35 cellular contexts compared by ENCODE assay signal in genomic region chr9:119859128-119859527, GRCh38.
DNase-seq lines count a peak whose midpoint lies in the region; ATAC-seq and TF ChIP-seq lines count a peak whose summit lies in the region.
"Had no signal": no experiment of that assay in that cellular context is flagged by ENCODE, and none has a peak within 500 bp of the region (broad histone marks: within the 10 kb centered on the region; RNA-seq: fewer than 3 reads in every experiment).

No MANE protein-coding gene starts in this region.

- H3K9me3 Mint-ChIP-seq in mesothelial cell of epicardium (peaks cover 12% of the 10 kb centered on the region), osteocyte (ENCODE audit: unreplicated experiment) (no peaks in the 10 kb centered on the region)
- H3K9me3 Mint-ChIP-seq: CD4-positive, alpha-beta T cell; CD8-positive, alpha-beta T cell had no signal

- H3K4me1 ChIP-seq in right cardiac atrium (ENCODE audit: control insufficient read depth, insufficient read depth, low read length) = no peaks in the 10 kb centered on the region
- H3K4me1 ChIP-seq: A549, BE2C, Caco-2 had no signal

- no peaks in the 10 kb centered on the region for H3K9me3 ChIP-seq in right cardiac atrium (ENCODE audit: control insufficient read depth, low read length)
- H3K9me3 ChIP-seq: A549, BE2C, BLaER1, Caco-2 had no signal

- H3K4me3 ChIP-seq in right cardiac atrium (ENCODE audit: low read length) = no peak overlapping the region
- H3K4me3 ChIP-seq: A549; BLaER1; BLaER1 treated with 17β-estradiol and CSF1 and Interleukin-3, amounts not matched to agents 10 nM and 100 nM had no signal

- TF ChIP-seq CTCF in mesothelial cell of epicardium (IDR thresholded peaks at IDR 0.05; ENCODE audit: unreplicated experiment) (no peak), osteocyte (IDR thresholded peaks at IDR 0.05) (no peak)

- intact Hi-C loops in left ventricle myocardium superior (cut with micrococcal nuclease) = no loop called here
- intact Hi-C loops in Right ventricle myocardium inferior (cut with DNase I) = no loop called here
- intact Hi-C loops in right cardiac atrium (cut with DNase I) = no loop called here
- intact Hi-C loops in Right ventricle myocardium superior (cut with DNase I) = no loop called here

- DNase-seq in left ventricle myocardium superior = no peak
- DNase-seq in Right ventricle myocardium inferior (ENCODE audit: missing footprints) = no peak
- peak in 1 of 3 donors; percentile 47 for DNase-seq in right cardiac atrium
- DNase-seq in Right ventricle myocardium superior = no peak
- no peak for DNase-seq in mesothelial cell of epicardium (ENCODE audit: low spot score in 2 of 2, unreplicated experiment in 2 of 2)
- DNase-seq in osteocyte (ENCODE audit: extremely low spot score, unreplicated experiment) = peak; percentile 23
- DNase-seq in activated effector memory CD4-positive, alpha-beta T cell treated with Interleukin-2 at 50 U/mL for 16 hours = no peak
- DNase-seq in NCI-H1930 (lab: John Stamatoyannopoulos, UW) = no peak
- DNase-seq: 8988T; ACHN; AML-193; BE2C; C1 segment of cervical spinal cord; Caco-2; Calu3; CD4-positive, alpha-beta memory T cell; CD4-positive, alpha-beta T cell; CD4-positive, CD25-positive, alpha-beta regulatory T cell; CD8-positive, alpha-beta memory T cell; CD8-positive, alpha-beta T cell; COR-L47; DMS 273 treated with DMSO at 0.1 percent for 48 hours; DMS153; DMS53; DMS79; DMS79 treated with DMSO at 0.1 percent for 48 hours; DND-41; EL had no signal

- H3K27me3 Mint-ChIP-seq in mesothelial cell of epicardium (ENCODE audit: low read depth) = no peaks in the 10 kb centered on the region
- H3K27me3 Mint-ChIP-seq in osteocyte (ENCODE audit: unreplicated experiment) = no peaks in the 10 kb centered on the region
- H3K27me3 Mint-ChIP-seq: CD4-positive, CD25-positive, alpha-beta regulatory T cell had no signal

- WGBS in right cardiac atrium = 51% methylated on average over 2 of the region's 2 CpGs

- no peak overlapping the region for H3K4me3 Mint-ChIP-seq in mesothelial cell of epicardium
- H3K4me3 Mint-ChIP-seq in osteocyte (ENCODE audit: unreplicated experiment) = no peak overlapping the region
- H3K4me3 Mint-ChIP-seq: B cell; CD14-positive monocyte; CD4-positive, alpha-beta memory T cell; CD4-positive, alpha-beta T cell; CD4-positive, CD25-positive, alpha-beta regulatory T cell; CD8-positive, alpha-beta memory T cell; CD8-positive, alpha-beta T cell had no signal

- ATAC-seq in left ventricle myocardium superior = peak; percentile 60
- no peak for ATAC-seq in Right ventricle myocardium inferior
- peak; percentile 47 to 54 for ATAC-seq in right cardiac atrium
- no peak for ATAC-seq in Right ventricle myocardium superior (ENCODE audit: poor library complexity)
- ATAC-seq: A549; CD8-positive, alpha-beta T cell had no signal

- H3K36me3 Mint-ChIP-seq in mesothelial cell of epicardium (peaks cover 7% of the 10 kb centered on the region), osteocyte (ENCODE audit: unreplicated experiment) (no peaks in the 10 kb centered on the region)
- H3K36me3 Mint-ChIP-seq: CD14-positive monocyte; CD4-positive, alpha-beta memory T cell; CD4-positive, CD25-positive, alpha-beta regulatory T cell; CD8-positive, alpha-beta memory T cell; CD8-positive, alpha-beta T cell had no signal

- H3K27ac ChIP-seq in right cardiac atrium (ENCODE audit: low read length) = no peak overlapping the region
- H3K27ac ChIP-seq: 22Rv1, A549, BLaER1, C4-2B had no signal

- H3K27ac Mint-ChIP-seq in mesothelial cell of epicardium (peak overlapping the region; percentile 80), osteocyte (ENCODE audit: unreplicated experiment) (no peak overlapping the region)
- H3K27ac Mint-ChIP-seq: B cell; CD14-positive monocyte; CD4-positive, alpha-beta memory T cell; CD4-positive, alpha-beta T cell; CD4-positive, CD25-positive, alpha-beta regulatory T cell; CD8-positive, alpha-beta memory T cell; CD8-positive, alpha-beta T cell had no signal

- H3K27me3 ChIP-seq in right cardiac atrium (ENCODE audit: control insufficient read depth, insufficient read depth) = no peaks in the 10 kb centered on the region
- H3K27me3 ChIP-seq: BE2C; BLaER1; BLaER1 treated with 17β-estradiol and CSF1 and Interleukin-3, amounts not matched to agents 10 nM and 100 nM had no signal

- peaks cover 61% of the 10 kb centered on the region for H3K4me1 Mint-ChIP-seq in mesothelial cell of epicardium
- no peaks in the 10 kb centered on the region for H3K4me1 Mint-ChIP-seq in osteocyte (ENCODE audit: unreplicated experiment)
- H3K4me1 Mint-ChIP-seq: B cell; CD14-positive monocyte; CD4-positive, alpha-beta memory T cell; CD4-positive, CD25-positive, alpha-beta regulatory T cell; CD8-positive, alpha-beta memory T cell had no signal

Comparison
In these comparisons a context has a peak if more than half of its experiments do, and no peak if none do; other contexts are left out.
1. ATAC-seq: peak in left ventricle myocardium superior (single experiment) and right cardiac atrium (2 of 2); none in Right ventricle myocardium inferior (single experiment) and Right ventricle myocardium superior (single experiment).